In genomic region chr5:172186114-172186695, GRCh38 we compare ENCODE assay signal across 10 cellular contexts. TPM values are rescaled to one million over a fixed set of nuclear protein-coding genes. Genes with fewer than 3 reads are reported as not detected.
A peak's percentile ranks its signal among the peaks of the same experiment; 100 is the strongest.
DNase-seq lines count a peak whose midpoint lies in the region; ATAC-seq and TF ChIP-seq lines count a peak whose summit lies in the region.
"Had no signal": no experiment of that assay in that cellular context is flagged by ENCODE, and none has a peak within 500 bp of the region (broad histone marks: within the 10 kb centered on the region; RNA-seq: fewer than 3 reads in every experiment).

No MANE protein-coding gene starts in this region.

- no peak overlapping the region for H2AFZ ChIP-seq in mesenchymal stem cell (ENCODE audit: low read depth, low read length)

- in situ Hi-C loops in astrocyte of the cerebellum (cut with HindIII; ENCODE audit: low sequenced_read_pairs): loop anchor here (5.0 kb wide), 1 partner anchor 74 kb away; no protein-coding TSS in a partner anchor

- H2BK15ac ChIP-seq in mesenchymal stem cell (ENCODE audit: low read depth, poor library complexity, severe bottlenecking): no peak overlapping the region

- H4K8ac ChIP-seq in mesenchymal stem cell (ENCODE audit: low read length): no peak overlapping the region

- H3K36me3 Mint-ChIP-seq in type B pancreatic cell: no peaks in the 10 kb centered on the region

- H3K9me3 ChIP-seq in heart right ventricle: no peaks in the 10 kb centered on the region
- no peaks in the 10 kb centered on the region for H3K9me3 ChIP-seq in mesenchymal stem cell (ENCODE audit: control insufficient read depth, low read length)

- H3K27ac ChIP-seq in heart right ventricle: peak overlapping the region in 9 of 10 donors; percentile 86 to 99 (median 96)
- H3K27ac ChIP-seq in mesenchymal stem cell (ENCODE audit: low read length, poor library complexity, severe bottlenecking): peak overlapping the region; percentile 7

- H3K14ac ChIP-seq in mesenchymal stem cell (ENCODE audit: low read length in 2 of 2): no peak overlapping the region

- 85 to 89% methylated on average over 13 of the region's 13 CpGs for WGBS in heart right ventricle, 2 donors
- 90% methylated on average over 12 of the region's 13 CpGs for WGBS in mesenchymal stem cell

- DNase-seq in heart right ventricle: no peak
- no peak for DNase-seq in left cardiac atrium
- DNase-seq in astrocyte of the cerebellum (ENCODE audit: low read depth): no peak
- no peak for DNase-seq in mesenchymal stem cell
- no peak for DNase-seq in type B pancreatic cell (ENCODE audit: extremely low spot score, unreplicated experiment)
- no peak for DNase-seq in NCI-H82 treated with DMSO at 0.1 percent for 48 hours (lab: John Stamatoyannopoulos, UW; ENCODE audit: unreplicated experiment)
- DNase-seq in T1000 (lab: John Stamatoyannopoulos, UW): no peak
- DNase-seq: DMS153, NCI-H1092 treated with DMSO at 0.1 percent for 48 hours had no signal

- peak overlapping the region; percentile 96 for H3K4me3 Mint-ChIP-seq in type B pancreatic cell

- no peak overlapping the region for H2BK12ac ChIP-seq in mesenchymal stem cell (ENCODE audit: low read length in 2 of 2)

- H4K91ac ChIP-seq in mesenchymal stem cell (ENCODE audit: low read length): no peak overlapping the region

- intact Hi-C loops in heart right ventricle (cut with DNase I) (loop anchor here in 5 of 10 donors (5.0 to 10.0 kb wide), 6 partner anchors 44 to 274 kb away; partner anchors contain the start of gene UBTD2 (in 2 of the 5)), left cardiac atrium (cut with DNase I) (loop anchor here (5.0 kb wide), 2 partner anchors 79 to 96 kb away; partner anchors contain the start of gene UBTD2 (in 1 of the 2))

- peak overlapping the region; percentile 86 for H3K9ac ChIP-seq in mesenchymal stem cell (ENCODE audit: low read length)

- H3K27ac Mint-ChIP-seq in type B pancreatic cell: no peak overlapping the region

- H3K18ac ChIP-seq in mesenchymal stem cell (ENCODE audit: low read depth in 1 of 2, low read length in 2 of 2): no peak overlapping the region

- peaks cover 0 to 33% (median 0%) of the 10 kb centered on the region in 9 donors for H3K36me3 ChIP-seq in heart right ventricle
- peaks cover 5 to 8% of the 10 kb centered on the region in 2 experiments for H3K36me3 ChIP-seq in mesenchymal stem cell (ENCODE audit: control insufficient read depth in 1 of 2, insufficient read depth in 2 of 2, low read depth in 1 of 2, low read length in 2 of 2)

- no peak overlapping the region for H2BK120ac ChIP-seq in mesenchymal stem cell (ENCODE audit: low read depth, low read length)

- H3K27me3 Mint-ChIP-seq in type B pancreatic cell: peaks cover 21% of the 10 kb centered on the region

- peaks cover 11% of the 10 kb centered on the region for H3K4me1 Mint-ChIP-seq in type B pancreatic cell (ENCODE audit: unreplicated experiment)

- H3K79me1 ChIP-seq in mesenchymal stem cell (replicated peaks; ENCODE audit: low read length, poor library complexity, severe bottlenecking): no peaks in the 10 kb centered on the region

- H3K23ac ChIP-seq in mesenchymal stem cell (ENCODE audit: low read length in 2 of 2): no peak overlapping the region

- H3K4me3 ChIP-seq in heart right ventricle: peak overlapping the region in 9 of 10 donors; percentile 76 to 100 (median 95)
- H3K4me3 ChIP-seq in astrocyte of the cerebellum (ENCODE audit: low read depth, low read length): peak overlapping the region; percentile 94
- H3K4me3 ChIP-seq in mesenchymal stem cell (ENCODE audit: insufficient read depth in 1 of 2, low read depth in 1 of 2, low read length in 2 of 2): peak overlapping the region in 1 of 2 experiments; percentile 84

- no peak overlapping the region for H2AK5ac ChIP-seq in mesenchymal stem cell (ENCODE audit: low read length, severe bottlenecking)

- H3K27me3 ChIP-seq in heart right ventricle (no peaks in the 10 kb centered on the region), mesenchymal stem cell (ENCODE audit: control insufficient read depth in 1 of 2, insufficient read depth in 1 of 2, low read length in 2 of 2) (no peaks in the 10 kb centered on the region)

- H3K4ac ChIP-seq in mesenchymal stem cell (ENCODE audit: low read depth in 1 of 2, low read length in 2 of 2): peak overlapping the region in 1 of 2 experiments; percentile 54

- H3K4me1 ChIP-seq in heart right ventricle (peaks cover 0 to 61% (median 38%) of the 10 kb centered on the region in 9 donors), mesenchymal stem cell (ENCODE audit: control insufficient read depth, insufficient read depth, low read depth, low read length) (peaks cover 19% of the 10 kb centered on the region)

- TF ChIP-seq CTCF in heart right ventricle (IDR thresholded peaks at IDR 0.05) (no peak), astrocyte of the cerebellum (IDR thresholded peaks at IDR 0.05; ENCODE audit: low read depth, low read length, missing control alignments) (no peak), type B pancreatic cell (conservative IDR thresholded peaks at IDR 0.05) (no peak)

- peak overlapping the region; percentile 52 for H3K4me2 ChIP-seq in mesenchymal stem cell (ENCODE audit: low read length, poor library complexity, severe bottlenecking)

- H2BK5ac ChIP-seq in mesenchymal stem cell (ENCODE audit: low read depth, low read length, poor library complexity, severe bottlenecking): no peak overlapping the region

- H3K9me3 Mint-ChIP-seq in type B pancreatic cell: no peaks in the 10 kb centered on the region

- ATAC-seq in heart right ventricle (no peak), left cardiac atrium (no peak), HG03457 (IDR thresholded peaks at IDR 0.05; ENCODE audit: unreplicated experiment) (no peak)

RNA-seq across cellular contexts. Expression of gene STK10, which starts 1.8 kb away (rescaled TPM):
- total RNA-seq in heart right ventricle (10 to 100 TPM in 5 of 10 donors, 1 to 10 TPM in 5; 5.6 to 22.3 (median 9.8) TPM), left cardiac atrium (10 to 100 TPM; 15.4 to 18.1 TPM), type B pancreatic cell (ENCODE audit: low replicate concordance) (15.2 and 25.0 TPM in 2 replicates)
- polyA plus RNA-seq in heart right ventricle: 10 to 100 TPM in 1 of 2 donors, 1 to 10 TPM in 1; 9.3 to 10.8 TPM
- 23.9 TPM for polyA plus RNA-seq in mesenchymal stem cell (2013, experiment 1 of 2)
- polyA plus RNA-seq in mesenchymal stem cell (2013, experiment 2 of 2): 21.2 TPM

RNA-seq across cellular contexts. Expression of gene EFCAB9, which starts 7.8 kb away (rescaled TPM):
- total RNA-seq in heart right ventricle: not detected
- polyA plus RNA-seq in heart right ventricle: not detected
- not detected for total RNA-seq in left cardiac atrium
- not detected for polyA plus RNA-seq in mesenchymal stem cell (2013, experiment 1 of 2)
- not detected for polyA plus RNA-seq in mesenchymal stem cell (2013, experiment 2 of 2)
- total RNA-seq in type B pancreatic cell (ENCODE audit: low replicate concordance): not detected in 2 replicates
